ENCODE assay signal across 2 cellular contexts in the genomic region with DNA sequence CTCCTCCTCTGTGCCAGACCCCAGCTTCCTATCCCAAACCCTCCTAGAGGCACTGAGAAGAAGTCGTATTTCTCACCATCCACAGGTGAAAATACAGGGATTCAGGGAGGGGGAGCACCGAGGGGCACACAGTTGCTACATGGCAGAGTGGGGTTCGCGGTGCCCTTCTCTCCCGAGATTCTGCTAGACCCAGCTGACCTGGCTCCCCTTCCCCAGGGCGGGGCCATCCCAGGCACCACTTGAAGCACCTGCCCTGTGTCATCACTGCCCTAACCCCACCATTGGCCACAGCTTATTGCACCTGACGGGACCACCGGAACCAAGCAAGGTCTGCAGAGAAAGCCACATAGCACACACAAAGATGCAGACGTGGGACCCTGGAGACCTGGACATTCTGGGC.
TF ChIP-seq lines count a peak whose summit lies in the region.

No MANE protein-coding gene starts in this region.

TF ChIP-seq in liver, 16 proteins besides CTCF, POLR2A, EP300 and RAD21:
- TF ChIP-seq RXRA (IDR thresholded peaks at IDR 0.05) (no peak), ATF3 (IDR thresholded peaks at IDR 0.05) (no peak), TAF1 (conservative IDR thresholded peaks at IDR 0.05) (no peak), HNF4G (IDR thresholded peaks at IDR 0.05) (no peak), GABPA (IDR thresholded peaks at IDR 0.05 in 1 of 2, conservative IDR thresholded peaks at IDR 0.05 in 1 of 2) (no peak), FOXA1 (IDR thresholded peaks at IDR 0.05) (no peak)
- TF ChIP-seq, protein P1, sequence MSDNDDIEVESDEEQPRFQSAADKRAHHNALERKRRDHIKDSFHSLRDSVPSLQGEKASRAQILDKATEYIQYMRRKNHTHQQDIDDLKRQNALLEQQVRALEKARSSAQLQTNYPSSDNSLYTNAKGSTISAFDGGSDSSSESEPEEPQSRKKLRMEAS (IDR thresholded peaks at IDR 0.05), result no peak
TF ChIP-seq in liver: peak in this region for 0.

TF ChIP-seq in HepG2, 621 proteins besides CTCF, POLR2A, EP300 and RAD21:
- no peak for TF ChIP-seq CBX5 (CRISPR knock-in tag; IDR thresholded peaks at IDR 0.05; ENCODE audit: borderline replicate concordance)
- no peak for TF ChIP-seq FOXM1 (CRISPR knock-in tag; IDR thresholded peaks at IDR 0.05)
- no peak for TF ChIP-seq ZNF569 (CRISPR knock-in tag; IDR thresholded peaks at IDR 0.05; ENCODE audit: borderline replicate concordance)
- no peak for TF ChIP-seq SMARCC2 (IDR thresholded peaks at IDR 0.05)
- no peak for TF ChIP-seq ZNF761 (CRISPR knock-in tag; conservative IDR thresholded peaks at IDR 0.05)
- TF ChIP-seq HNRNPH1 (optimal IDR thresholded peaks at IDR 0.05; ENCODE audit: low read depth, low read length), result no peak
- no peak for TF ChIP-seq TMF1 (CRISPR knock-in tag; IDR thresholded peaks at IDR 0.05; ENCODE audit: low read depth)
- TF ChIP-seq, protein P2, sequence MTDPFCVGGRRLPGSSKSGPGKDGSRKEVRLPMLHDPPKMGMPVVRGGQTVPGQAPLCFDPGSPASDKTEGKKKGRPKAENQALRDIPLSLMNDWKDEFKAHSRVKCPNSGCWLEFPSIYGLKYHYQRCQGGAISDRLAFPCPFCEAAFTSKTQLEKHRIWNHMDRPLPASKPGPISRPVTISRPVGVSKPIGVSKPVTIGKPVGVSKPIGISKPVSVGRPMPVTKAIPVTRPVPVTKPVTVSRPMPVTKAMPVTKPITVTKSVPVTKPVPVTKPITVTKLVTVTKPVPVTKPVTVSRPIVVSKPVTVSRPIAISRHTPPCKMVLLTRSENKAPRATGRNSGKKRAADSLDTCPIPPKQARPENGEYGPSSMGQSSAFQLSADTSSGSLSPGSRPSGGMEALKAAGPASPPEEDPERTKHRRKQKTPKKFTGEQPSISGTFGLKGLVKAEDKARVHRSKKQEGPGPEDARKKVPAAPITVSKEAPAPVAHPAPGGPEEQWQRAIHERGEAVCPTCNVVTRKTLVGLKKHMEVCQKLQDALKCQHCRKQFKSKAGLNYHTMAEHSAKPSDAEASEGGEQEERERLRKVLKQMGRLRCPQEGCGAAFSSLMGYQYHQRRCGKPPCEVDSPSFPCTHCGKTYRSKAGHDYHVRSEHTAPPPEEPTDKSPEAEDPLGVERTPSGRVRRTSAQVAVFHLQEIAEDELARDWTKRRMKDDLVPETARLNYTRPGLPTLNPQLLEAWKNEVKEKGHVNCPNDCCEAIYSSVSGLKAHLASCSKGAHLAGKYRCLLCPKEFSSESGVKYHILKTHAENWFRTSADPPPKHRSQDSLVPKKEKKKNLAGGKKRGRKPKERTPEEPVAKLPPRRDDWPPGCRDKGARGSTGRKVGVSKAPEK (CRISPR knock-in tag; IDR thresholded peaks at IDR 0.05; ENCODE audit: borderline replicate concordance), result no peak
- TF ChIP-seq MAFG (CRISPR knock-in tag; IDR thresholded peaks at IDR 0.05), result no peak
- no peak for TF ChIP-seq CREM (IDR thresholded peaks at IDR 0.05)
- no peak for TF ChIP-seq CREM (CRISPR knock-in tag; IDR thresholded peaks at IDR 0.05)
